ENCODE assay signal across 1 cellular context in genomic region chr2:74529357-74530238, GRCh38.
TF ChIP-seq lines count a peak whose summit lies in the region.

Gene AUP1 (minus strand): TSS chr2:74529706. CDS start chr2:74529629, 77 bp downstream.
Gene HTRA2 (plus strand): TSS chr2:74529933. CDS start chr2:74530007, 74 bp downstream.

TF ChIP-seq in HEK293, 187 proteins besides CTCF, POLR2A, EP300 and RAD21 (continued from another document and continues in another):
- no peak for TF ChIP-seq ZBTB6 (tag by site-specific recombination; IDR thresholded peaks at IDR 0.05)
- peak; percentile 54 for TF ChIP-seq KLF17 (tag by site-specific recombination; IDR thresholded peaks at IDR 0.05)
- TF ChIP-seq ZBTB7A (tag by site-specific recombination; IDR thresholded peaks at IDR 0.05; ENCODE audit: low read depth) = peak; percentile 87
- no peak; the same call in none of the 2 replicates for TF ChIP-seq SP7 (tag by site-specific recombination; IDR thresholded peaks at IDR 0.05)
- TF ChIP-seq ZNF776 (tag by site-specific recombination; IDR thresholded peaks at IDR 0.05; ENCODE audit: borderline replicate concordance) = no peak
- peak; percentile 61 for TF ChIP-seq PATZ1 (tag by site-specific recombination; IDR thresholded peaks at IDR 0.05)
- peak; percentile 89 for TF ChIP-seq YY1 (tag by site-specific recombination; IDR thresholded peaks at IDR 0.05)
- TF ChIP-seq ZBTB20 (tag by site-specific recombination; IDR thresholded peaks at IDR 0.05) = peak; percentile 84; the same call in 1 of the 2 replicates
- peak; percentile 67; the same call in 1 of the 2 replicates for TF ChIP-seq ZNF394 (tag by site-specific recombination; IDR thresholded peaks at IDR 0.05; ENCODE audit: borderline replicate concordance)
- TF ChIP-seq ZNF555 (tag by site-specific recombination; conservative IDR thresholded peaks at IDR 0.05) = no peak
- peak; percentile 88 for TF ChIP-seq ZNF600 (tag by site-specific recombination; IDR thresholded peaks at IDR 0.05)
- TF ChIP-seq KLF8 (tag by site-specific recombination; IDR thresholded peaks at IDR 0.05) = peak; percentile 90
- peak; percentile 77; the same call in 1 of the 2 replicates for TF ChIP-seq OVOL3 (tag by site-specific recombination; IDR thresholded peaks at IDR 0.05)
- peak; percentile 74; the same call in 1 of the 2 replicates for TF ChIP-seq ZFP37 (tag by site-specific recombination; IDR thresholded peaks at IDR 0.05)
- TF ChIP-seq ZNF335 (tag by site-specific recombination; conservative IDR thresholded peaks at IDR 0.05) = peak; percentile 88
- TF ChIP-seq ZNF423 (tag by site-specific recombination; IDR thresholded peaks at IDR 0.05) = 0 out of 2 replicates have a peak, but pooled peaks have one; percentile 20
- TF ChIP-seq PRDM10 (tag by site-specific recombination; IDR thresholded peaks at IDR 0.05) = peak; percentile 86
- TF ChIP-seq SP2 (tag by site-specific recombination; IDR thresholded peaks at IDR 0.05) = peak; percentile 92
- no peak for TF ChIP-seq SETDB1 (IDR thresholded peaks at IDR 0.05; ENCODE audit: insufficient read length, low read length)
- 0 out of 2 replicates have a peak, but pooled peaks have one; percentile 5 for TF ChIP-seq ZBTB48 (tag by site-specific recombination; IDR thresholded peaks at IDR 0.05)
- peak; percentile 10; the same call in 1 of the 2 replicates for TF ChIP-seq KLF1 (tag by site-specific recombination; IDR thresholded peaks at IDR 0.05)
- TF ChIP-seq ZNF629 (tag by site-specific recombination; IDR thresholded peaks at IDR 0.05) = peak; percentile 27; the same call in 1 of the 2 replicates
- peak; percentile 99 for TF ChIP-seq ZNF76 (tag by site-specific recombination; IDR thresholded peaks at IDR 0.05; ENCODE audit: borderline replicate concordance, low read depth)
- TF ChIP-seq BCL11B (tag by site-specific recombination; IDR thresholded peaks at IDR 0.05; ENCODE audit: low read depth) = peak; percentile 69; the same call in 1 of the 2 replicates
- 0 out of 2 replicates have a peak, but pooled peaks have one; percentile 47 for TF ChIP-seq ZNF518A (tag by site-specific recombination; conservative IDR thresholded peaks at IDR 0.05; ENCODE audit: low read depth)
- TF ChIP-seq ZNF843 (tag by site-specific recombination; IDR thresholded peaks at IDR 0.05) = peak; percentile 15; the same call in 1 of the 2 replicates
- TF ChIP-seq KLF16 (tag by site-specific recombination; IDR thresholded peaks at IDR 0.05) = 0 out of 2 replicates have a peak, but pooled peaks have one; percentile 36
- peak; percentile 19; the same call in 1 of the 2 replicates for TF ChIP-seq ZBTB21 (tag by site-specific recombination; IDR thresholded peaks at IDR 0.05)
- peak; percentile 99 for TF ChIP-seq SP3 (tag by site-specific recombination; IDR thresholded peaks at IDR 0.05)
- TF ChIP-seq ZNF391 (tag by site-specific recombination; IDR thresholded peaks at IDR 0.05; ENCODE audit: borderline replicate concordance, low read depth) = no peak
- TF ChIP-seq ZNF621 (tag by site-specific recombination; IDR thresholded peaks at IDR 0.05) = no peak
- TF ChIP-seq GLIS1 (tag by site-specific recombination; IDR thresholded peaks at IDR 0.05) = peak; percentile 53
- TF ChIP-seq SCRT2 (tag by site-specific recombination; IDR thresholded peaks at IDR 0.05) = peak; percentile 77
- no peak for TF ChIP-seq ZNF157 (tag by site-specific recombination; IDR thresholded peaks at IDR 0.05)
- no peak for TF ChIP-seq AEBP2 (tag by site-specific recombination; IDR thresholded peaks at IDR 0.05; ENCODE audit: borderline replicate concordance)
- 0 out of 2 replicates have a peak, but pooled peaks have one; percentile 16 for TF ChIP-seq ZNF777 (tag by site-specific recombination; IDR thresholded peaks at IDR 0.05; ENCODE audit: borderline replicate concordance)
- TF ChIP-seq ZNF292 (tag by site-specific recombination; IDR thresholded peaks at IDR 0.05; ENCODE audit: borderline replicate concordance, low read depth) = no peak
- no peak for TF ChIP-seq ZNF398 (tag by site-specific recombination; IDR thresholded peaks at IDR 0.05)
- peak; percentile 88 for TF ChIP-seq ZBTB17 (tag by site-specific recombination; IDR thresholded peaks at IDR 0.05)
- TF ChIP-seq KLF7 (tag by site-specific recombination; IDR thresholded peaks at IDR 0.05; ENCODE audit: borderline replicate concordance) = peak; percentile 8; the same call in 1 of the 2 replicates
- peak; percentile 53; the same call in 1 of the 2 replicates for TF ChIP-seq ZNF324 (tag by site-specific recombination; IDR thresholded peaks at IDR 0.05)
- no peak for TF ChIP-seq TCF7L2 (IDR thresholded peaks at IDR 0.05; ENCODE audit: borderline replicate concordance, low read depth, low read length)
- peak; percentile 38; the same call in 1 of the 2 replicates for TF ChIP-seq ZSCAN30 (tag by site-specific recombination; IDR thresholded peaks at IDR 0.05)
- peak; percentile 86 for TF ChIP-seq ZNF501 (tag by site-specific recombination; IDR thresholded peaks at IDR 0.05)
- TF ChIP-seq ZNF169 (tag by site-specific recombination; IDR thresholded peaks at IDR 0.05) = no peak
